ENCODE assay signal across 20 cellular contexts in genomic region chr1:236710328-236710892, GRCh38. TPM values are rescaled to one million over a fixed set of nuclear protein-coding genes. Genes with fewer than 3 reads are reported as not detected.
"Had no signal": no experiment of that assay in that cellular context is flagged by ENCODE, and none has a peak within 500 bp of the region (broad histone marks: within the 10 kb centered on the region; RNA-seq: fewer than 3 reads in every experiment).

No MANE protein-coding gene starts in this region.

- H3K4me1 ChIP-seq: left lung, lower lobe of right lung, prostate gland, right lobe of liver, transverse colon, upper lobe of right lung, uterus had no signal

- H3K27me3 ChIP-seq: dorsolateral prefrontal cortex, hepatocyte, transverse colon, upper lobe of right lung, uterus had no signal

- DNase-seq: dorsolateral prefrontal cortex; effector CD4-positive, alpha-beta T cell; head of caudate nucleus; kidney; left lung; lower lobe of right lung; natural killer cell; right lobe of liver; small intestine; stimulated activated CD4-positive, alpha-beta T cell treated with anti-CD3 and anti-CD28 coated beads, Interleukin-15, amount 100 ng/mL, for 24 hours; stimulated activated CD4-positive, alpha-beta T cell treated with anti-CD3 and anti-CD28 coated beads, Interleukin-2, amount 100 ng/mL, for 48 hours; stimulated activated naive B cell treated with anti-CD40 and anti-IgM and Interleukin-4, amounts not matched to agents 10 μg/mL and 1 μg/mL and 100 μg/mL, for 72 hours; transverse colon; upper lobe of right lung; uterus had no signal

- ATAC-seq: left lung; lower lobe of right lung; natural killer cell; right lobe of liver; stimulated activated naive B cell treated with anti-CD40 and anti-IgM and Interleukin-4, amounts not matched to agents 10 μg/mL and 1 μg/mL and 100 μg/mL, for 72 hours; upper lobe of right lung had no signal

- H3K4me3 ChIP-seq: dorsolateral prefrontal cortex, hepatocyte, left lung, lower lobe of right lung, prostate gland, right lobe of liver, transverse colon, upper lobe of right lung, uterus had no signal

- H3K36me3 ChIP-seq: left lung, lower lobe of right lung, neutrophil, prostate gland, right lobe of liver, transverse colon, upper lobe of right lung, uterus had no signal

- H3K9me3 ChIP-seq: left lung, lower lobe of right lung, neutrophil, prostate gland, right lobe of liver, transverse colon, upper lobe of right lung, uterus had no signal

- H3K27ac ChIP-seq: dorsolateral prefrontal cortex, hepatocyte, left lung, lower lobe of right lung, neutrophil, prostate gland, right lobe of liver, transverse colon, upper lobe of right lung, uterus had no signal

RNA-seq across cellular contexts. Expression of gene ACTN2, which starts 24.1 kb away (rescaled TPM):
- total RNA-seq: fibroblast of villous mesenchyme, glomerular endothelial cell, natural killer cell had no signal
